ENCODE assay signal across 28 cellular contexts in genomic region chr15:49038382-49038781, GRCh38. TPM values are rescaled to one million over a fixed set of nuclear protein-coding genes. Genes with fewer than 3 reads are reported as not detected.
DNase-seq lines count a peak whose midpoint lies in the region; ATAC-seq and TF ChIP-seq lines count a peak whose summit lies in the region.
"Had no signal": no experiment of that assay in that cellular context is flagged by ENCODE, and none has a peak within 500 bp of the region (broad histone marks: within the 10 kb centered on the region; RNA-seq: fewer than 3 reads in every experiment).

No MANE protein-coding gene starts in this region.

- H3K27ac Mint-ChIP-seq in chondrocyte (ENCODE audit: unreplicated experiment) (peak overlapping the region; percentile 49), nephron (peak overlapping the region in 2 of 3 experiments; percentile 22 to 60)
- H3K27ac Mint-ChIP-seq: activated CD8-positive, alpha-beta T cell treated with anti-CD3 and anti-CD28 coated beads, Interleukin-2, amount 10 ng/mL, durations not matched to agents 7 days and 5 days; activated T-helper 2 cell treated with anti-CD3 and anti-CD28 coated beads, Interferon-gamma antibody, Interleukin-2, Interleukin-4, amounts not matched to agents 10 μg/mL and 5 μg/mL and 100 μg/mL, durations not matched to agents 14 hours and 24 hours and 36 hours; T-helper 17 cell had no signal

- H3K9me3 Mint-ChIP-seq in chondrocyte (ENCODE audit: low read depth) (no peaks in the 10 kb centered on the region), nephron (no peaks in the 10 kb centered on the region)
- H3K9me3 Mint-ChIP-seq: activated T-helper 2 cell treated with anti-CD3 and anti-CD28 coated beads, Interferon-gamma antibody, Interleukin-2, Interleukin-4, amounts not matched to agents 10 μg/mL and 5 μg/mL and 100 μg/mL, durations not matched to agents 14 hours and 24 hours and 36 hours; CD4-positive, CD25-positive, alpha-beta regulatory T cell; stimulated activated effector memory CD8-positive, alpha-beta T cell treated with anti-CD3 and anti-CD28 coated beads, Interleukin-12 subunit alpha, Interleukin-12 subunit beta, amount 100 ng/mL, for 72 hours had no signal

- H3K4me3 ChIP-seq in MG63 (no peak overlapping the region), brain microvascular endothelial cell (ENCODE audit: low read depth, low read length) (no peak overlapping the region)
- H3K4me3 ChIP-seq: heart left ventricle, lung, testis had no signal

- no peak overlapping the region for H3K4me3 Mint-ChIP-seq in chondrocyte (ENCODE audit: unreplicated experiment)
- H3K4me3 Mint-ChIP-seq in nephron = no peak overlapping the region
- H3K4me3 Mint-ChIP-seq: activated CD8-positive, alpha-beta T cell treated with anti-CD3 and anti-CD28 coated beads, Interleukin-2, amount 10 ng/mL, durations not matched to agents 7 days and 5 days; activated naive CD8-positive, alpha-beta T cell; stimulated activated effector memory CD8-positive, alpha-beta T cell treated with anti-CD3 and anti-CD28 coated beads, Interleukin-12 subunit alpha, Interleukin-12 subunit beta, amount 100 ng/mL, for 72 hours; T-helper 17 cell had no signal

- H3K27ac ChIP-seq in brain microvascular endothelial cell = no peak overlapping the region
- H3K27ac ChIP-seq: testis had no signal

- TF ChIP-seq CTCF in chondrocyte (IDR thresholded peaks at IDR 0.05) = no peak
- TF ChIP-seq CTCF in nephron (IDR thresholded peaks at IDR 0.05; ENCODE audit: unreplicated experiment in 3 of 3) = no peak
- TF ChIP-seq CTCF in GM13977 (IDR thresholded peaks at IDR 0.05; ENCODE audit: extremely low read depth, insufficient read depth, missing control alignments) = no peak
- TF ChIP-seq CTCF in brain microvascular endothelial cell (IDR thresholded peaks at IDR 0.05; ENCODE audit: low read depth, low read length, missing control alignments) = no peak

- H3K4me1 Mint-ChIP-seq in chondrocyte (ENCODE audit: low read depth) = peaks cover 52% of the 10 kb centered on the region
- peaks cover 44% of the 10 kb centered on the region for H3K4me1 Mint-ChIP-seq in nephron

- ATAC-seq in HG02763 (IDR thresholded peaks at IDR 0.05; ENCODE audit: unreplicated experiment) = no peak
- ATAC-seq: activated CD8-positive, alpha-beta T cell treated with anti-CD3 and anti-CD28 coated beads, Interleukin-2, amount 10 ng/mL, durations not matched to agents 7 days and 5 days; heart left ventricle; right cardiac atrium; SK-N-SH treated with all-trans-retinoic acid at 6 μM for 48 hours; stimulated activated effector memory CD8-positive, alpha-beta T cell treated with anti-CD3 and anti-CD28 coated beads, Interleukin-12 subunit alpha, Interleukin-12 subunit beta, amount 100 ng/mL, for 72 hours; T-helper 17 cell had no signal

- H3K27me3 ChIP-seq in MG63 (no peaks in the 10 kb centered on the region), brain microvascular endothelial cell (replicated peaks) (no peaks in the 10 kb centered on the region)
- H3K27me3 ChIP-seq: heart left ventricle, testis had no signal

- no peaks in the 10 kb centered on the region for H3K9me3 ChIP-seq in MG63
- H3K9me3 ChIP-seq: heart left ventricle, testis had no signal

- H3K27me3 Mint-ChIP-seq in chondrocyte (ENCODE audit: low read depth) = no peaks in the 10 kb centered on the region
- H3K27me3 Mint-ChIP-seq in nephron (ENCODE audit: low read depth) = no peaks in the 10 kb centered on the region
- H3K27me3 Mint-ChIP-seq: activated naive CD8-positive, alpha-beta T cell; CD4-positive, CD25-positive, alpha-beta regulatory T cell; T-helper 17 cell had no signal

- H3K36me3 ChIP-seq in MG63 (peaks cover 8% of the 10 kb centered on the region), brain microvascular endothelial cell (replicated peaks) (peaks cover 7% of the 10 kb centered on the region)

- DNase-seq in EL = peak; percentile 35
- DNase-seq in MG63 = peak; percentile 43
- no peak for DNase-seq in chondrocyte (ENCODE audit: low spot score)
- no peak for DNase-seq in GM13977 (ENCODE audit: low spot score)
- DNase-seq in brain microvascular endothelial cell = no peak
- DNase-seq in HuH-7.5 (ENCODE audit: low spot score) = no peak
- DNase-seq: activated CD8-positive, alpha-beta T cell treated with anti-CD3 and anti-CD28 coated beads, Interleukin-2, amount 10 ng/mL, durations not matched to agents 7 days and 5 days; aorta; CD4-positive, CD25-positive, alpha-beta regulatory T cell; heart left ventricle; IMR-90; NCI-H1417; NCI-H2081; NCI-H226; NCI-H748 treated with DMSO at 0.1 percent for 48 hours; posterior cingulate gyrus; right cardiac atrium; stimulated activated CD4-positive, alpha-beta T cell treated with anti-CD3 and anti-CD28 coated beads, Interleukin-12 subunit alpha, Interleukin-12 subunit beta, amount 100 ng/mL, for 4 hours; stimulated activated CD4-positive, alpha-beta T cell treated with anti-CD3 and anti-CD28 coated beads, Interleukin-4, amount 100 ng/mL, for 24 hours; T-helper 17 cell; testis had no signal

- in situ Hi-C loops in GM13977 (cut with MboI; ENCODE audit: low pct_unique_long_range_greater_than_20kb, low sequenced_read_pairs, unreplicated experiment) (no loop called here), brain microvascular endothelial cell (cut with HindIII; ENCODE audit: low pct_ligation_motif_present, low sequenced_read_pairs) (no loop called here)

- H3K36me3 Mint-ChIP-seq in chondrocyte (ENCODE audit: low read depth) (peaks cover 5% of the 10 kb centered on the region), nephron (ENCODE audit: low read depth) (peaks cover 21% of the 10 kb centered on the region)

RNA-seq across cellular contexts. Expression of gene SECISBP2L, which starts 7.9 kb away (rescaled TPM):
- total RNA-seq in MG63 (2014; rRNA removed; shearing (Covaris generic); ENCODE audit: low replicate concordance) = 11.0 and 28.2 TPM in 2 replicates
- total RNA-seq in chondrocyte = 54.3 to 78.5 TPM (median 55.3 TPM) in 3 replicates

Comparison
In these comparisons a context has a peak if more than half of its experiments do, and no peak if none do; other contexts are left out.
1. DNase-seq: peak in EL (single experiment) and MG63 (single experiment); none in chondrocyte (single experiment), GM13977 (single experiment), brain microvascular endothelial cell (single experiment) and HuH-7.5 (single experiment).